Comparison of ENCODE assay signal across 11 cellular contexts in genomic region chr12:123223241-123223668, GRCh38. TPM values are rescaled to one million over a fixed set of nuclear protein-coding genes. Genes with fewer than 3 reads are reported as not detected.
A peak's percentile ranks its signal among the peaks of the same experiment; 100 is the strongest.
DNase-seq lines count a peak whose midpoint lies in the region; ATAC-seq and TF ChIP-seq lines count a peak whose summit lies in the region.
"Had no signal": no experiment of that assay in that cellular context is flagged by ENCODE, and none has a peak within 500 bp of the region (broad histone marks: within the 10 kb centered on the region; RNA-seq: fewer than 3 reads in every experiment).

No MANE protein-coding gene starts in this region.

- no peak overlapping the region for H2AFZ ChIP-seq in PC-9

- H3K9me3 Mint-ChIP-seq in CD8-positive, alpha-beta memory T cell, result no peaks in the 10 kb centered on the region

- peak overlapping the region; percentile 58 for H3K4me3 ChIP-seq in CD8-positive, alpha-beta memory T cell (ENCODE audit: low read length)
- no peak overlapping the region for H3K4me3 ChIP-seq in PC-9
- H3K4me3 ChIP-seq: uterus had no signal

- peak; percentile 29 to 79 (median 59) for DNase-seq in CD8-positive, alpha-beta memory T cell
- DNase-seq in activated T-cell treated with anti-CD3 and anti-CD28 coated beads for 48 hours (ENCODE audit: low read depth) (peak; percentile 47), NCI-H2107 (lab: John Stamatoyannopoulos, UW) (no peak), PC-9 (no peak), NCI-H2171 (lab: John Stamatoyannopoulos, UW) (no peak), RKO (ENCODE audit: low spot score) (no peak)
- peak; percentile 30 for DNase-seq in stimulated activated CD4-positive, alpha-beta T cell treated with anti-CD3 and anti-CD28 coated beads, Interleukin-12 subunit alpha, Interleukin-12 subunit beta, amount 100 ng/mL, for 4 hours
- DNase-seq: KG1, uterus had no signal

- POLR2A ChIA-PET in CD8-positive, alpha-beta memory T cell (lab: Charles Lee), result interaction anchor here (0.7 to 4.0 kb wide), 5 partner anchors 10 to 179 kb away, joined by 3 to 69 read pairs (median 3); partner anchors contain the start of genes MPHOSPH9 and MTRFR
- POLR2A ChIA-PET in PC-9 (lab: Charles Lee; ENCODE audit: unreplicated experiment), result no interaction called here

- H3K4me1 Mint-ChIP-seq in CD8-positive, alpha-beta memory T cell, result peaks cover 28 to 45% (median 39%) of the 10 kb centered on the region in 3 donors

- CTCF ChIA-PET in CD8-positive, alpha-beta memory T cell (lab: Charles Lee), result interaction anchor here (0.7 to 11.6 kb wide), 4 partner anchors 14 to 360 kb away, joined by 3 to 113 read pairs (median 4); partner anchors contain the start of genes MPHOSPH9 and MTRFR
- CTCF ChIA-PET in PC-9 (lab: Charles Lee), result no interaction called here

- no peaks in the 10 kb centered on the region for H3K9me3 ChIP-seq in CD8-positive, alpha-beta memory T cell (ENCODE audit: low read length)
- H3K9me3 ChIP-seq in PC-9 (ENCODE audit: insufficient read depth, low read depth), result no peaks in the 10 kb centered on the region
- H3K9me3 ChIP-seq: uterus had no signal

- H4K20me1 ChIP-seq in PC-9 (ENCODE audit: insufficient read depth), result no peaks in the 10 kb centered on the region

- H3K79me2 ChIP-seq in PC-9 (ENCODE audit: low read depth), result no peaks in the 10 kb centered on the region

- H3K27me3 ChIP-seq in CD8-positive, alpha-beta memory T cell (ENCODE audit: insufficient read depth, low read length, poor library complexity, severe bottlenecking), result no peaks in the 10 kb centered on the region
- H3K27me3 ChIP-seq in PC-9 (ENCODE audit: insufficient read depth, low read depth), result no peaks in the 10 kb centered on the region
- H3K27me3 ChIP-seq: uterus had no signal

- H3K27ac Mint-ChIP-seq in CD8-positive, alpha-beta memory T cell, result peak overlapping the region; percentile 53 to 98 (median 94)
- H3K27ac Mint-ChIP-seq: B cell had no signal

- no peak overlapping the region for H3K4me2 ChIP-seq in PC-9

- H3K4me1 ChIP-seq in CD8-positive, alpha-beta memory T cell (ENCODE audit: insufficient read depth, low read length), result peaks cover 26% of the 10 kb centered on the region
- H3K4me1 ChIP-seq in PC-9 (replicated peaks; ENCODE audit: insufficient read depth), result no peaks in the 10 kb centered on the region
- H3K4me1 ChIP-seq: uterus had no signal

- H3F3A ChIP-seq in PC-9 (ENCODE audit: insufficient read depth, low read depth), result no peaks in the 10 kb centered on the region

- no peak for TF ChIP-seq CTCF in PC-9 (conservative IDR thresholded peaks at IDR 0.05)

- peaks cover 0 to 1% of the 10 kb centered on the region in 2 donors for H3K27me3 Mint-ChIP-seq in CD8-positive, alpha-beta memory T cell
- H3K27me3 Mint-ChIP-seq: B cell had no signal

- H3K36me3 Mint-ChIP-seq in CD8-positive, alpha-beta memory T cell, result peaks cover 0 to 50% (median 9%) of the 10 kb centered on the region in 3 donors

- H3K9me2 ChIP-seq in PC-9 (ENCODE audit: insufficient read depth), result no peaks in the 10 kb centered on the region

- peak overlapping the region; percentile 48 for H3K27ac ChIP-seq in CD8-positive, alpha-beta memory T cell (ENCODE audit: low read depth, low read length)
- no peak overlapping the region for H3K27ac ChIP-seq in PC-9
- H3K27ac ChIP-seq: uterus had no signal

- no TSS peak for BruUV-seq in PC-9 (replicated peaks; lab: Mats Ljungman, UMichigan)

- intact Hi-C loops in PC-9 (cut with micrococcal nuclease; ENCODE audit: unreplicated experiment), result no loop called here

- peaks cover 14% of the 10 kb centered on the region for H3K36me3 ChIP-seq in CD8-positive, alpha-beta memory T cell (ENCODE audit: insufficient read depth, low read length)
- H3K36me3 ChIP-seq in PC-9 (ENCODE audit: low read depth), result no peaks in the 10 kb centered on the region; the same call in 1 of the 2 replicates
- H3K36me3 ChIP-seq: uterus had no signal

- peak overlapping the region; percentile 31 to 92 (median 88) for H3K4me3 Mint-ChIP-seq in CD8-positive, alpha-beta memory T cell
- H3K4me3 Mint-ChIP-seq: B cell had no signal

- ATAC-seq in HG03442 (IDR thresholded peaks at IDR 0.05; ENCODE audit: unreplicated experiment), result peak; percentile 77

RNA-seq across cellular contexts. Expression of gene MPHOSPH9, which starts 9.7 kb away (rescaled TPM):
- total RNA-seq in CD8-positive, alpha-beta memory T cell, result 10 to 100 TPM; 67.3 to 74.8 TPM
- 31.0 TPM for polyA plus RNA-seq in CD8-positive, alpha-beta memory T cell
- 46.9 and 58.5 TPM in 2 replicates for total RNA-seq in PC-9 (2021)

RNA-seq across cellular contexts. Expression of gene MTRFR, which starts 10.0 kb away (rescaled TPM):
- total RNA-seq in CD8-positive, alpha-beta memory T cell, result 10 to 100 TPM; 26.6 TPM
- 51.4 TPM for polyA plus RNA-seq in CD8-positive, alpha-beta memory T cell
- 18.6 and 19.4 TPM in 2 replicates for total RNA-seq in PC-9 (2021)

RNA-seq across cellular contexts. Expression of gene CDK2AP1, which starts 48.4 kb away (rescaled TPM):
- 10 to 100 TPM; 56.3 to 57.7 TPM for total RNA-seq in CD8-positive, alpha-beta memory T cell
- polyA plus RNA-seq in CD8-positive, alpha-beta memory T cell, result 9.1 TPM
- total RNA-seq in PC-9 (2021), result 59.8 and 61.7 TPM in 2 replicates

Comparison
In these comparisons a context has a peak if more than half of its experiments do, and no peak if none do; other contexts are left out.
1. DNase-seq: peak in CD8-positive, alpha-beta memory T cell (5 of 5), activated T-cell treated with anti-CD3 and anti-CD28 coated beads for 48 hours (single experiment) and stimulated activated CD4-positive, alpha-beta T cell treated with anti-CD3 and anti-CD28 coated beads, Interleukin-12 subunit alpha, Interleukin-12 subunit beta, amount 100 ng/mL, for 4 hours (single experiment); none in NCI-H2107 (single experiment), PC-9 (0 of 2), NCI-H2171 (single experiment) and RKO (single experiment).